Comparison of ENCODE assay signal across 29 cellular contexts in the genomic region with DNA sequence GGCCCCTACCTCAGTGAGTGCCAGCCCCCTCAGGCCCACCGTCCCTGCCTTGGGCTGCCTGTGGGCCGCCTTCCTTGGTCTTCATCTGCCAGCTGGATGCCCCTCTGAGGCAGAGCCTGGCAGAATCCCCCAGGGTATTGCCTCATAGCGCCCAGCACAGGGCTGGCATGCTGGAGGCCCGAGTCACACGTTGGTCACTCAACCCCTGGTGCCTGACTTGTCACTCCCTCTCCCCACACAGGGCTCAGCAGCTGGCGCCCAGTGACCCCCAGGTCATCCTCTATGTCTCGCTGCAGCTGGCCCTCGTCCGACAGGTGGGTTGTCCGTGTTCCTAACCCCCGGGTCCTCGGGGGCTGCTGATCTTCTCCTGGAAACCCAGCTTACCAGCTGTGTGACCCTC.
DNase-seq lines count a peak whose midpoint lies in the region; ATAC-seq and TF ChIP-seq lines count a peak whose summit lies in the region.
"Had no signal": no experiment of that assay in that cellular context is flagged by ENCODE, and none has a peak within 500 bp of the region (broad histone marks: within the 10 kb centered on the region; RNA-seq: fewer than 3 reads in every experiment).

No MANE protein-coding gene starts in this region.

- H3K36me3 ChIP-seq in neural progenitor cell, result no peaks in the 10 kb centered on the region
- H3K36me3 ChIP-seq in thymus (ENCODE audit: control insufficient read depth, insufficient read depth), result peaks cover 73% of the 10 kb centered on the region

- no peaks in the 10 kb centered on the region for H3K9me3 ChIP-seq in T-helper 17 cell (ENCODE audit: control insufficient read depth, low read length, poor library complexity, severe bottlenecking)
- no peaks in the 10 kb centered on the region for H3K9me3 ChIP-seq in neural progenitor cell (ENCODE audit: low read depth)
- H3K9me3 ChIP-seq in thymus (ENCODE audit: control insufficient read depth), result no peaks in the 10 kb centered on the region
- H3K9me3 ChIP-seq: A549, thoracic aorta, vagina had no signal

- H3K27ac ChIP-seq in neural progenitor cell (no peak overlapping the region), thymus (ENCODE audit: low read depth) (peak overlapping the region; percentile 82)
- H3K27ac ChIP-seq: PC-9, thoracic aorta, vagina had no signal

- peaks cover 26% of the 10 kb centered on the region for H3K4me1 Mint-ChIP-seq in activated naive CD8-positive, alpha-beta T cell (ENCODE audit: low read depth)
- peaks cover 17% of the 10 kb centered on the region for H3K4me1 Mint-ChIP-seq in activated naive CD8-positive, alpha-beta T cell treated with anti-CD3 and anti-CD28 coated beads, Interleukin-2, amount 50 U/mL, for 24 hours
- H3K4me1 Mint-ChIP-seq in T-helper 17 cell (peaks cover 7% of the 10 kb centered on the region), neural progenitor cell (peaks cover 34% of the 10 kb centered on the region)

- no peaks in the 10 kb centered on the region for H3K27me3 Mint-ChIP-seq in activated naive CD8-positive, alpha-beta T cell
- H3K27me3 Mint-ChIP-seq in activated naive CD8-positive, alpha-beta T cell treated with anti-CD3 and anti-CD28 coated beads, Interleukin-2, amount 50 U/mL, for 24 hours, result no peaks in the 10 kb centered on the region
- H3K27me3 Mint-ChIP-seq in T-helper 17 cell (no peaks in the 10 kb centered on the region), neural progenitor cell (ENCODE audit: insufficient read depth, low read depth) (peaks cover 13% of the 10 kb centered on the region)
- H3K27me3 Mint-ChIP-seq: CD4-positive, alpha-beta memory T cell had no signal

- H3K4me1 ChIP-seq in neural progenitor cell (no peaks in the 10 kb centered on the region), thymus (ENCODE audit: control insufficient read depth, insufficient read depth, low read length) (peaks cover 49% of the 10 kb centered on the region)

- H3F3A ChIP-seq in neural progenitor cell (ENCODE audit: low read depth), result no peaks in the 10 kb centered on the region

- H3K4me2 ChIP-seq in neural progenitor cell, result no peak overlapping the region
- H3K4me2 ChIP-seq: A549, PC-9 had no signal

- peak overlapping the region; percentile 5 for H3K27ac Mint-ChIP-seq in activated naive CD8-positive, alpha-beta T cell
- H3K27ac Mint-ChIP-seq in activated naive CD8-positive, alpha-beta T cell treated with anti-CD3 and anti-CD28 coated beads, Interleukin-2, amount 50 U/mL, for 24 hours, result no peak overlapping the region
- H3K27ac Mint-ChIP-seq in T-helper 17 cell (peak overlapping the region; percentile 69), neural progenitor cell (peak overlapping the region; percentile 67)
- H3K27ac Mint-ChIP-seq: activated T-helper 2 cell treated with anti-CD3 and anti-CD28 coated beads, Interferon-gamma antibody, Interleukin-2, Interleukin-4, amounts not matched to agents 10 μg/mL and 5 μg/mL and 100 μg/mL, durations not matched to agents 14 hours and 24 hours and 36 hours; natural killer cell had no signal

- no peaks in the 10 kb centered on the region for H3K9me3 Mint-ChIP-seq in activated naive CD8-positive, alpha-beta T cell (ENCODE audit: low read depth)
- no peaks in the 10 kb centered on the region for H3K9me3 Mint-ChIP-seq in activated naive CD8-positive, alpha-beta T cell treated with anti-CD3 and anti-CD28 coated beads, Interleukin-2, amount 50 U/mL, for 24 hours
- no peaks in the 10 kb centered on the region for H3K9me3 Mint-ChIP-seq in neural progenitor cell
- H3K9me3 Mint-ChIP-seq: activated T-helper 2 cell treated with anti-CD3 and anti-CD28 coated beads, Interferon-gamma antibody, Interleukin-2, Interleukin-4, amounts not matched to agents 10 μg/mL and 5 μg/mL and 100 μg/mL, durations not matched to agents 14 hours and 24 hours and 36 hours; CD4-positive, alpha-beta memory T cell; natural killer cell had no signal

- no peaks in the 10 kb centered on the region for H3K79me2 ChIP-seq in neural progenitor cell (ENCODE audit: low read depth)

- H3K27me3 ChIP-seq in neural progenitor cell, result no peaks in the 10 kb centered on the region
- no peaks in the 10 kb centered on the region for H3K27me3 ChIP-seq in thymus (ENCODE audit: control insufficient read depth, insufficient read depth)
- H3K27me3 ChIP-seq: vagina had no signal

- no peak for DNase-seq in activated naive CD8-positive, alpha-beta T cell treated with anti-CD3 and anti-CD28 coated beads, Interleukin-2, amount 50 U/mL, for 24 hours
- DNase-seq in T-helper 17 cell (no peak), neural progenitor cell (ENCODE audit: low spot score) (no peak), LoVo (ENCODE audit: low spot score) (no peak), epidermal melanocyte (ENCODE audit: insufficient read length, low spot score) (no peak)
- DNase-seq: activated CD4-positive, CD25-positive, alpha-beta regulatory T cell treated with anti-CD3 and anti-CD28 coated beads, Interleukin-2, amount 50 U/mL, for 72 hours; activated CD8-positive, alpha-beta memory T cell treated with anti-CD3 and anti-CD28 coated beads for 24 hours; activated T-cell treated with anti-CD3 and anti-CD28 coated beads for 4 hours; AML-193; caudate nucleus; CD4-positive, alpha-beta memory T cell; head of caudate nucleus; midbrain; natural killer cell; NCI-H1436; NCI-H2107; PC-9; stimulated activated naive CD4-positive, alpha-beta T cell treated with Interleukin-2 at 50 U/mL for 16 hours; T-helper 2 cell had no signal

- 91% methylated on average over 12 of the region's 12 CpGs for WGBS in thymus

- no peak overlapping the region for H3K4me3 Mint-ChIP-seq in activated naive CD8-positive, alpha-beta T cell
- no peak overlapping the region for H3K4me3 Mint-ChIP-seq in activated naive CD8-positive, alpha-beta T cell treated with anti-CD3 and anti-CD28 coated beads, Interleukin-2, amount 50 U/mL, for 24 hours
- H3K4me3 Mint-ChIP-seq in T-helper 17 cell (no peak overlapping the region), neural progenitor cell (no peak overlapping the region)
- H3K4me3 Mint-ChIP-seq: CD4-positive, alpha-beta memory T cell; natural killer cell had no signal

- no peaks in the 10 kb centered on the region for H3K36me3 Mint-ChIP-seq in activated naive CD8-positive, alpha-beta T cell
- peaks cover 21% of the 10 kb centered on the region for H3K36me3 Mint-ChIP-seq in activated naive CD8-positive, alpha-beta T cell treated with anti-CD3 and anti-CD28 coated beads, Interleukin-2, amount 50 U/mL, for 24 hours (ENCODE audit: low read depth)
- H3K36me3 Mint-ChIP-seq in T-helper 17 cell (ENCODE audit: low read depth) (peaks cover 12% of the 10 kb centered on the region), neural progenitor cell (peaks cover 14% of the 10 kb centered on the region)
- H3K36me3 Mint-ChIP-seq: natural killer cell had no signal

- TF ChIP-seq CTCF in neural progenitor cell (IDR thresholded peaks at IDR 0.05), result no peak

- H3K9ac ChIP-seq in neural progenitor cell, result no peak overlapping the region

- no peak overlapping the region for H3K4me3 ChIP-seq in neural progenitor cell
- no peak overlapping the region for H3K4me3 ChIP-seq in thymus (ENCODE audit: low read length)
- H3K4me3 ChIP-seq: A549, K562, PC-9, thoracic aorta, vagina had no signal

- H4K20me1 ChIP-seq in neural progenitor cell (ENCODE audit: low read depth), result no peaks in the 10 kb centered on the region

- no peak overlapping the region for H2AFZ ChIP-seq in neural progenitor cell (replicated peaks)
- H2AFZ ChIP-seq: PC-9 had no signal

- ATAC-seq in activated naive CD8-positive, alpha-beta T cell treated with anti-CD3 and anti-CD28 coated beads, Interleukin-2, amount 50 U/mL, for 24 hours, result no peak
- ATAC-seq in T-helper 17 cell (no peak), HG02588 (IDR thresholded peaks at IDR 0.05; ENCODE audit: unreplicated experiment) (no peak)
- ATAC-seq: A549, K562, natural killer cell, Right ventricle myocardium inferior, SK-N-SH treated with all-trans-retinoic acid at 6 μM for 48 hours had no signal
